Comparison of ENCODE assay signal across 11 cellular contexts in genomic region chr15:49471733-49472132, GRCh38. TPM values are rescaled to one million over a fixed set of nuclear protein-coding genes. Genes with fewer than 3 reads are reported as not detected.
A peak's percentile ranks its signal among the peaks of the same experiment; 100 is the strongest.
DNase-seq lines count a peak whose midpoint lies in the region; ATAC-seq lines count a peak whose summit lies in the region.
"Had no signal": no experiment of that assay in that cellular context is flagged by ENCODE, and none has a peak within 500 bp of the region (broad histone marks: within the 10 kb centered on the region; RNA-seq: fewer than 3 reads in every experiment).

No MANE protein-coding gene starts in this region.

- no peaks in the 10 kb centered on the region for H3K9me3 ChIP-seq in T-helper 17 cell (ENCODE audit: control insufficient read depth, low read length, poor library complexity, severe bottlenecking)

- H3K9me3 Mint-ChIP-seq in activated naive CD4-positive, alpha-beta T cell treated with anti-CD3 and anti-CD28 coated beads for 36 hours, result no peaks in the 10 kb centered on the region
- H3K9me3 Mint-ChIP-seq in activated naive CD4-positive, alpha-beta T cell treated with anti-CD3 and anti-CD28 coated beads, Interleukin-2, amount 10 ng/mL, durations not matched to agents 7 days and 5 days, result no peaks in the 10 kb centered on the region
- no peaks in the 10 kb centered on the region for H3K9me3 Mint-ChIP-seq in stimulated activated effector memory CD8-positive, alpha-beta T cell treated with anti-CD3 and anti-CD28 coated beads, Interleukin-12 subunit alpha, Interleukin-12 subunit beta, amount 100 ng/mL, for 72 hours
- H3K9me3 Mint-ChIP-seq: IgD-negative memory B cell had no signal

- no peak overlapping the region for H3K27ac Mint-ChIP-seq in activated naive CD4-positive, alpha-beta T cell treated with anti-CD3 and anti-CD28 coated beads for 36 hours
- no peak overlapping the region for H3K27ac Mint-ChIP-seq in activated naive CD4-positive, alpha-beta T cell treated with anti-CD3 and anti-CD28 coated beads, Interleukin-2, amount 10 ng/mL, durations not matched to agents 7 days and 5 days
- no peak overlapping the region for H3K27ac Mint-ChIP-seq in stimulated activated effector memory CD8-positive, alpha-beta T cell treated with anti-CD3 and anti-CD28 coated beads, Interleukin-12 subunit alpha, Interleukin-12 subunit beta, amount 100 ng/mL, for 72 hours
- no peak overlapping the region for H3K27ac Mint-ChIP-seq in T-helper 17 cell
- H3K27ac Mint-ChIP-seq: IgD-negative memory B cell had no signal

- peak; percentile 13 for DNase-seq in activated naive CD4-positive, alpha-beta T cell treated with anti-CD3 and anti-CD28 coated beads for 36 hours
- DNase-seq in activated naive CD4-positive, alpha-beta T cell treated with anti-CD3 and anti-CD28 coated beads, Interleukin-2, amount 10 ng/mL, durations not matched to agents 7 days and 5 days, result no peak
- DNase-seq in Jurkat, Clone E6-1 (ENCODE audit: low read depth, low spot score), result peak; percentile 5
- DNase-seq in stimulated activated effector memory CD8-positive, alpha-beta T cell treated with anti-CD3 and anti-CD28 coated beads, Interleukin-12 subunit alpha, Interleukin-12 subunit beta, amount 100 ng/mL, for 72 hours (ENCODE audit: low spot score in 2 of 2), result no peak
- DNase-seq in stimulated activated CD4-positive, alpha-beta T cell treated with anti-CD3 and anti-CD28 coated beads, Interleukin-4, amount 100 ng/mL, for 24 hours, result no peak
- DNase-seq in superior temporal gyrus (ENCODE audit: extremely low spot score) (no peak), T-helper 17 cell (no peak)
- DNase-seq: amniotic stem cell, SHP77 had no signal

- no peaks in the 10 kb centered on the region for H3K27me3 Mint-ChIP-seq in activated naive CD4-positive, alpha-beta T cell treated with anti-CD3 and anti-CD28 coated beads for 36 hours (ENCODE audit: low read depth)
- H3K27me3 Mint-ChIP-seq in activated naive CD4-positive, alpha-beta T cell treated with anti-CD3 and anti-CD28 coated beads, Interleukin-2, amount 10 ng/mL, durations not matched to agents 7 days and 5 days, result no peaks in the 10 kb centered on the region
- H3K27me3 Mint-ChIP-seq in T-helper 17 cell, result peaks cover 5% of the 10 kb centered on the region

- no peak overlapping the region for H3K4me3 Mint-ChIP-seq in activated naive CD4-positive, alpha-beta T cell treated with anti-CD3 and anti-CD28 coated beads for 36 hours
- H3K4me3 Mint-ChIP-seq in activated naive CD4-positive, alpha-beta T cell treated with anti-CD3 and anti-CD28 coated beads, Interleukin-2, amount 10 ng/mL, durations not matched to agents 7 days and 5 days, result no peak overlapping the region
- H3K4me3 Mint-ChIP-seq in stimulated activated effector memory CD8-positive, alpha-beta T cell treated with anti-CD3 and anti-CD28 coated beads, Interleukin-12 subunit alpha, Interleukin-12 subunit beta, amount 100 ng/mL, for 72 hours, result no peak overlapping the region
- H3K4me3 Mint-ChIP-seq in T-helper 17 cell, result no peak overlapping the region

- ATAC-seq in HG02763 (IDR thresholded peaks at IDR 0.05; ENCODE audit: unreplicated experiment) (peak; percentile 91), T-helper 17 cell (no peak)
- ATAC-seq in stimulated activated effector memory CD8-positive, alpha-beta T cell treated with anti-CD3 and anti-CD28 coated beads, Interleukin-12 subunit alpha, Interleukin-12 subunit beta, amount 100 ng/mL, for 72 hours, result peak; percentile 76

- CTCF ChIA-PET in activated naive CD4-positive, alpha-beta T cell treated with anti-CD3 and anti-CD28 coated beads for 36 hours (lab: Charles Lee), result interaction anchor here (0.7 to 1.8 kb wide), 4 partner anchors 50 to 673 kb away, joined by 3 to 7 read pairs (median 3); no protein-coding TSS in a partner anchor
- CTCF ChIA-PET in activated naive CD4-positive, alpha-beta T cell treated with anti-CD3 and anti-CD28 coated beads, Interleukin-2, amount 10 ng/mL, durations not matched to agents 7 days and 5 days (lab: Charles Lee), result interaction anchor here (0.6 to 2.1 kb wide), 3 partner anchors 21 to 547 kb away, joined by 3 to 8 read pairs (median 4); no protein-coding TSS in a partner anchor

- H3K36me3 Mint-ChIP-seq in activated naive CD4-positive, alpha-beta T cell treated with anti-CD3 and anti-CD28 coated beads for 36 hours (ENCODE audit: low read depth), result no peaks in the 10 kb centered on the region
- no peaks in the 10 kb centered on the region for H3K36me3 Mint-ChIP-seq in activated naive CD4-positive, alpha-beta T cell treated with anti-CD3 and anti-CD28 coated beads, Interleukin-2, amount 10 ng/mL, durations not matched to agents 7 days and 5 days
- no peaks in the 10 kb centered on the region for H3K36me3 Mint-ChIP-seq in stimulated activated effector memory CD8-positive, alpha-beta T cell treated with anti-CD3 and anti-CD28 coated beads, Interleukin-12 subunit alpha, Interleukin-12 subunit beta, amount 100 ng/mL, for 72 hours
- no peaks in the 10 kb centered on the region for H3K36me3 Mint-ChIP-seq in T-helper 17 cell (ENCODE audit: low read depth)
- H3K36me3 Mint-ChIP-seq: IgD-negative memory B cell had no signal

- intact Hi-C loops in activated naive CD4-positive, alpha-beta T cell treated with anti-CD3 and anti-CD28 coated beads for 36 hours (cut with micrococcal nuclease), result loop anchor here (2.0 to 5.0 kb wide), 2 partner anchors 531 to 673 kb away; no protein-coding TSS in a partner anchor

- no peak overlapping the region for H3K4me3 ChIP-seq in Jurkat, Clone E6-1 (ENCODE audit: low read length)

- peaks cover 3% of the 10 kb centered on the region for H3K4me1 Mint-ChIP-seq in activated naive CD4-positive, alpha-beta T cell treated with anti-CD3 and anti-CD28 coated beads for 36 hours (ENCODE audit: low read depth)
- peaks cover 7% of the 10 kb centered on the region for H3K4me1 Mint-ChIP-seq in activated naive CD4-positive, alpha-beta T cell treated with anti-CD3 and anti-CD28 coated beads, Interleukin-2, amount 10 ng/mL, durations not matched to agents 7 days and 5 days
- H3K4me1 Mint-ChIP-seq in stimulated activated effector memory CD8-positive, alpha-beta T cell treated with anti-CD3 and anti-CD28 coated beads, Interleukin-12 subunit alpha, Interleukin-12 subunit beta, amount 100 ng/mL, for 72 hours, result peaks cover 6% of the 10 kb centered on the region
- H3K4me1 Mint-ChIP-seq in T-helper 17 cell, result peaks cover 3% of the 10 kb centered on the region

RNA-seq across cellular contexts. Expression of gene FGF7, which starts 48.7 kb away (rescaled TPM):
- total RNA-seq in activated naive CD4-positive, alpha-beta T cell treated with anti-CD3 and anti-CD28 coated beads for 36 hours, result not detected
- polyA plus RNA-seq in Jurkat, Clone E6-1 (2012; ENCODE audit: insufficient read depth, insufficient read length), result not detected
- total RNA-seq in T-helper 17 cell, result under 1 TPM in 1 of 2 donors, not detected in 1; 0.05 TPM
- polyA plus RNA-seq: IgD-negative memory B cell had no signal

Comparison
In these comparisons a context has a peak if more than half of its experiments do, and no peak if none do; other contexts are left out.
1. DNase-seq: peak in activated naive CD4-positive, alpha-beta T cell treated with anti-CD3 and anti-CD28 coated beads for 36 hours (single experiment) and Jurkat, Clone E6-1 (single experiment); none in activated naive CD4-positive, alpha-beta T cell treated with anti-CD3 and anti-CD28 coated beads, Interleukin-2, amount 10 ng/mL, durations not matched to agents 7 days and 5 days (single experiment), stimulated activated effector memory CD8-positive, alpha-beta T cell treated with anti-CD3 and anti-CD28 coated beads, Interleukin-12 subunit alpha, Interleukin-12 subunit beta, amount 100 ng/mL, for 72 hours (0 of 2), stimulated activated CD4-positive, alpha-beta T cell treated with anti-CD3 and anti-CD28 coated beads, Interleukin-4, amount 100 ng/mL, for 24 hours (single experiment), superior temporal gyrus (single experiment) and T-helper 17 cell (0 of 3).